Comparison of ENCODE assay signal across 12 cellular contexts in genomic region chr20:672975-673604, GRCh38. TPM values are rescaled to one million over a fixed set of nuclear protein-coding genes. Genes with fewer than 3 reads are reported as not detected.
A peak's percentile ranks its signal among the peaks of the same experiment; 100 is the strongest.
DNase-seq lines count a peak whose midpoint lies in the region; ATAC-seq and TF ChIP-seq lines count a peak whose summit lies in the region.
"Had no signal": no experiment of that assay in that cellular context is flagged by ENCODE, and none has a peak within 500 bp of the region (broad histone marks: within the 10 kb centered on the region; RNA-seq: fewer than 3 reads in every experiment).

No MANE protein-coding gene starts in this region.

- ATAC-seq in lower lobe of right lung (no peak), GM21576 (IDR thresholded peaks at IDR 0.05; ENCODE audit: unreplicated experiment) (no peak)

- peak; percentile 71 for DNase-seq in D341Med (ENCODE audit: low spot score)
- DNase-seq in HFFc6, result no peak
- DNase-seq in WERI-Rb-1, result peak; percentile 36
- no peak for DNase-seq in lower lobe of right lung
- no peak for DNase-seq in sigmoid colon
- DNase-seq in RWPE1 (ENCODE audit: low spot score), result no peak
- DNase-seq in SKM-1 (lab: John Stamatoyannopoulos, UW; ENCODE audit: unreplicated experiment), result no peak
- DNase-seq: NCI-H2171, T-helper 1 cell had no signal

- no peaks in the 10 kb centered on the region for H3K9me3 ChIP-seq in WERI-Rb-1 (ENCODE audit: severe bottlenecking)
- H3K9me3 ChIP-seq in lower lobe of right lung, result no peaks in the 10 kb centered on the region
- H3K9me3 ChIP-seq in sigmoid colon, result no peaks in the 10 kb centered on the region

- no peaks in the 10 kb centered on the region; the same call in 1 of the 2 replicates for H3K36me3 ChIP-seq in WERI-Rb-1
- no peaks in the 10 kb centered on the region for H3K36me3 ChIP-seq in lower lobe of right lung
- no peaks in the 10 kb centered on the region for H3K36me3 ChIP-seq in sigmoid colon

- H3K4me1 ChIP-seq in lower lobe of right lung (peaks cover 18% of the 10 kb centered on the region), sigmoid colon (peaks cover 0 to 22% (median 19%) of the 10 kb centered on the region in 4 donors)

- H3K27me3 ChIP-seq in WERI-Rb-1 (ENCODE audit: insufficient read depth, low read depth, severe bottlenecking), result no peaks in the 10 kb centered on the region
- H3K27me3 ChIP-seq in lower lobe of right lung (ENCODE audit: low read depth), result peaks cover 75% of the 10 kb centered on the region
- peaks cover 7 to 72% (median 33%) of the 10 kb centered on the region in 3 donors for H3K27me3 ChIP-seq in sigmoid colon

- no peak for TF ChIP-seq POLR2A in sigmoid colon (IDR thresholded peaks at IDR 0.05)

- peaks cover 41% of the 10 kb centered on the region for H3K27me3 Mint-ChIP-seq in HFFc6 (ENCODE audit: insufficient read depth)

- no peaks in the 10 kb centered on the region for H3K9me3 Mint-ChIP-seq in HFFc6
- H3K9me3 Mint-ChIP-seq: stimulated activated naive CD8-positive, alpha-beta T cell treated with anti-CD3 and anti-CD28 coated beads, Interleukin-15, Interleukin-2, amounts not matched to agents 100 ng/mL and 50 ng/mL, for 24 hours had no signal

- H3K36me3 Mint-ChIP-seq in HFFc6 (ENCODE audit: low read depth), result no peaks in the 10 kb centered on the region

- no peak for TF ChIP-seq EP300 in sigmoid colon (IDR thresholded peaks at IDR 0.05)

- POLR2A ChIA-PET in RWPE1 (lab: Yijun Ruan, JAX; ENCODE audit: low non-redundant PET), result no interaction called here

- TF ChIP-seq CTCF in HFFc6 (IDR thresholded peaks at IDR 0.05) (peak; percentile 61), WERI-Rb-1 (IDR thresholded peaks at IDR 0.05; ENCODE audit: low read depth, low read length) (peak; percentile 63), lower lobe of right lung (IDR thresholded peaks at IDR 0.05) (peak; percentile 10), sigmoid colon (IDR thresholded peaks at IDR 0.05) (no peak), RWPE1 (conservative IDR thresholded peaks at IDR 0.05; ENCODE audit: low read depth) (no peak; the same call in 1 of the 2 replicates)

- H3K4me3 Mint-ChIP-seq in HFFc6, result no peak overlapping the region
- H3K4me3 Mint-ChIP-seq: stimulated activated naive CD8-positive, alpha-beta T cell treated with anti-CD3 and anti-CD28 coated beads, Interleukin-15, Interleukin-2, amounts not matched to agents 100 ng/mL and 50 ng/mL, for 24 hours had no signal

- peaks cover 6% of the 10 kb centered on the region for H3K4me1 Mint-ChIP-seq in HFFc6 (ENCODE audit: low read depth)

- no peak overlapping the region for H3K27ac Mint-ChIP-seq in HFFc6
- H3K27ac Mint-ChIP-seq: stimulated activated naive CD8-positive, alpha-beta T cell treated with anti-CD3 and anti-CD28 coated beads, Interleukin-15, Interleukin-2, amounts not matched to agents 100 ng/mL and 50 ng/mL, for 24 hours had no signal

- 24 to 30% methylated on average over 6 of the region's 6 CpGs for WGBS in sigmoid colon, 2 donors

- intact Hi-C loops in lower lobe of right lung (cut with DNase I) (no loop called here), sigmoid colon (cut with DNase I) (no loop called here)

- no peak overlapping the region for H3K27ac ChIP-seq in WERI-Rb-1
- H3K27ac ChIP-seq in lower lobe of right lung, result no peak overlapping the region
- no peak overlapping the region for H3K27ac ChIP-seq in sigmoid colon
- no peak overlapping the region for H3K27ac ChIP-seq in RWPE1

- no peak overlapping the region for H3K4me3 ChIP-seq in WERI-Rb-1 (ENCODE audit: low read depth, low read length)
- H3K4me3 ChIP-seq in lower lobe of right lung, result no peak overlapping the region
- H3K4me3 ChIP-seq in sigmoid colon, result no peak overlapping the region

- CTCF ChIA-PET in RWPE1 (lab: Yijun Ruan, JAX), result interaction anchor here (1.5 kb wide), 1 partner anchor 66 kb away, joined by 3 read pairs; no protein-coding TSS in a partner anchor

RNA-seq across cellular contexts. Expression of gene SCRT2, which starts 2.5 kb away (rescaled TPM):
- not detected for total RNA-seq in HFFc6 (2021; fragmentation: NEBNext Ultra II Directional; extraction: Animal tissue kit (Norgen Biotek cat#: 25700))
- total RNA-seq in lower lobe of right lung (not detected), sigmoid colon (not detected)
- not detected for polyA plus RNA-seq in sigmoid colon
- total RNA-seq: mononuclear cell had no signal

RNA-seq across cellular contexts. Expression of gene SRXN1, which starts 20.1 kb away (rescaled TPM):
- 10 to 100 TPM; 50.0 to 65.4 (median 58.3) TPM for total RNA-seq in HFFc6 (2021; fragmentation: NEBNext Ultra II Directional; extraction: Animal tissue kit (Norgen Biotek cat#: 25700))
- total RNA-seq in lower lobe of right lung (32.0 TPM), sigmoid colon (10 to 100 TPM; 16.8 to 32.4 (median 27.1) TPM)
- 10 to 100 TPM; 21.0 to 35.6 (median 27.5) TPM for polyA plus RNA-seq in sigmoid colon

Comparison
In these comparisons a context has a peak if more than half of its experiments do, and no peak if none do; other contexts are left out.
1. DNase-seq: peak in D341Med (single experiment) and WERI-Rb-1 (single experiment); none in HFFc6 (single experiment), lower lobe of right lung (single experiment), sigmoid colon (single experiment), RWPE1 (single experiment) and SKM-1 (single experiment).
2. CTCF ChIP-seq: peak in HFFc6 (single experiment), WERI-Rb-1 (single experiment) and lower lobe of right lung (single experiment); none in sigmoid colon (0 of 4) and RWPE1 (single experiment).